ENCODE assay signal across 15 cellular contexts in the genomic region with DNA sequence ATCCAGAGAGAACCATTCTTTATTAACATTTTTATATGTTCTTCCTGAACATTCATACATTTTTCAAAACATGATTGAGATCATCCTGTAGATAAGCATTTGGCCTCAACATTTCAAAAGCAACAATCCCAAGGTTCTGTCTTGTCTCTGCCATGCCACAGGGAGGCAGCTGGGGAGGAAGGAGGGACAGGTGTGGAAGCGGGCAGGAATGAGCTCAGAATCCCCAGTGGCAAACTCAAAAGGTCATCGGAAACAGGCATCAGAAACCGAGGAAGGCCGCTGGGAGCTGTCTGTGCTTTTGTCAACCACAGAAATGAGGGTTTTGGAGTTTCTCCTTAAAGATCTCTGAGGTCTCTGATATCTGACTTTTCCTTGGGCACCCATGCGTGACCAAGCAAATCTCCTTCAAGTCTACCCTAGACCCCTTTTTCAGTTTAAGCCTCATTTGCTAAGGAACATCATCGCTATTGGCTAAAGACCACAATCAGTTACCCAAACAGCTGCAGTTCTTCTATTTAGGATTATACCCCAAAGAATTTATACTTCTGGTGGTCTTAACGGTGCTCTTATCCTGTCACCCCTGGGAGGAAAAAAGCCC. TPM values are rescaled to one million over a fixed set of nuclear protein-coding genes. Genes with fewer than 3 reads are reported as not detected.
DNase-seq lines count a peak whose midpoint lies in the region; ATAC-seq and TF ChIP-seq lines count a peak whose summit lies in the region.
"Had no signal": no experiment of that assay in that cellular context is flagged by ENCODE, and none has a peak within 500 bp of the region (broad histone marks: within the 10 kb centered on the region; RNA-seq: fewer than 3 reads in every experiment).

No MANE protein-coding gene starts in this region.

- no peaks in the 10 kb centered on the region for H3K36me3 Mint-ChIP-seq in activated CD4-positive, alpha-beta T cell treated with anti-CD3 and anti-CD28 coated beads, Interleukin-2, amount 10 ng/mL, durations not matched to agents 24 days and 14 days (ENCODE audit: low read depth)
- no peaks in the 10 kb centered on the region for H3K36me3 Mint-ChIP-seq in activated CD4-positive, alpha-beta T cell treated with anti-CD3 and anti-CD28 coated beads for 36 hours (ENCODE audit: low read depth)
- H3K36me3 Mint-ChIP-seq in natural killer cell treated with Interleukin-12 subunit alpha and Interleukin-12 subunit beta and Interleukin-15 and Interleukin-18, amount 100 ng/mL, for 72 hours: peaks cover 6% of the 10 kb centered on the region

- H3K27ac ChIP-seq in body of pancreas (peak overlapping the region; percentile 75 to 91 (median 82)), spleen (peak overlapping the region in 2 of 8 donors; percentile 21 to 55), upper lobe of right lung (peak overlapping the region; percentile 78)

- peaks cover 20% of the 10 kb centered on the region for H3K4me1 Mint-ChIP-seq in activated CD4-positive, alpha-beta T cell treated with anti-CD3 and anti-CD28 coated beads, Interleukin-2, amount 10 ng/mL, durations not matched to agents 24 days and 14 days
- peaks cover 26% of the 10 kb centered on the region for H3K4me1 Mint-ChIP-seq in activated CD4-positive, alpha-beta T cell treated with anti-CD3 and anti-CD28 coated beads for 36 hours
- H3K4me1 Mint-ChIP-seq in natural killer cell treated with Interleukin-12 subunit alpha and Interleukin-12 subunit beta and Interleukin-15 and Interleukin-18, amount 100 ng/mL, for 72 hours (ENCODE audit: low read depth in 2 of 2): peaks cover 9 to 32% of the 10 kb centered on the region in 2 donors

- H3K27ac Mint-ChIP-seq in activated CD4-positive, alpha-beta T cell treated with anti-CD3 and anti-CD28 coated beads, Interleukin-2, amount 10 ng/mL, durations not matched to agents 24 days and 14 days: peak overlapping the region; percentile 28
- H3K27ac Mint-ChIP-seq in activated CD4-positive, alpha-beta T cell treated with anti-CD3 and anti-CD28 coated beads for 36 hours: no peak overlapping the region
- peak overlapping the region in 1 of 2 donors; percentile 61 for H3K27ac Mint-ChIP-seq in natural killer cell treated with Interleukin-12 subunit alpha and Interleukin-12 subunit beta and Interleukin-15 and Interleukin-18, amount 100 ng/mL, for 72 hours

- intact Hi-C loops in activated CD4-positive, alpha-beta T cell treated with anti-CD3 and anti-CD28 coated beads, Interleukin-2, amount 10 ng/mL, durations not matched to agents 24 days and 14 days (cut with micrococcal nuclease): no loop called here
- intact Hi-C loops in activated CD4-positive, alpha-beta T cell treated with anti-CD3 and anti-CD28 coated beads for 36 hours (cut with DNase I, micrococcal nuclease): no loop called here
- intact Hi-C loops in body of pancreas (cut with DNase I): loop anchor here (10.0 kb wide), 1 partner anchor 47 kb away; no protein-coding TSS in a partner anchor
- intact Hi-C loops in spleen (cut with DNase I; ENCODE audit: low total_unique reads): no loop called here
- intact Hi-C loops in upper lobe of right lung (cut with DNase I): no loop called here

- H3K27me3 Mint-ChIP-seq in activated CD4-positive, alpha-beta T cell treated with anti-CD3 and anti-CD28 coated beads, Interleukin-2, amount 10 ng/mL, durations not matched to agents 24 days and 14 days: no peaks in the 10 kb centered on the region
- H3K27me3 Mint-ChIP-seq in activated CD4-positive, alpha-beta T cell treated with anti-CD3 and anti-CD28 coated beads for 36 hours: no peaks in the 10 kb centered on the region
- H3K27me3 Mint-ChIP-seq in natural killer cell treated with Interleukin-12 subunit alpha and Interleukin-12 subunit beta and Interleukin-15 and Interleukin-18, amount 100 ng/mL, for 72 hours: no peaks in the 10 kb centered on the region

- no peaks in the 10 kb centered on the region for H3K27me3 ChIP-seq in body of pancreas
- H3K27me3 ChIP-seq in spleen (replicated peaks in 1 of 7): no peaks in the 10 kb centered on the region
- H3K27me3 ChIP-seq in upper lobe of right lung: no peaks in the 10 kb centered on the region

- no peak overlapping the region for H3K4me3 Mint-ChIP-seq in activated CD4-positive, alpha-beta T cell treated with anti-CD3 and anti-CD28 coated beads, Interleukin-2, amount 10 ng/mL, durations not matched to agents 24 days and 14 days
- H3K4me3 Mint-ChIP-seq in activated CD4-positive, alpha-beta T cell treated with anti-CD3 and anti-CD28 coated beads for 36 hours: no peak overlapping the region
- no peak overlapping the region for H3K4me3 Mint-ChIP-seq in natural killer cell treated with Interleukin-12 subunit alpha and Interleukin-12 subunit beta and Interleukin-15 and Interleukin-18, amount 100 ng/mL, for 72 hours
- H3K4me3 Mint-ChIP-seq: CD14-positive monocyte had no signal

- CTCF ChIA-PET in activated CD4-positive, alpha-beta T cell treated with anti-CD3 and anti-CD28 coated beads for 36 hours (lab: Charles Lee): interaction anchor here (0.7 to 7.6 kb wide), 9 partner anchors 10 to 123 kb away, joined by 3 to 198 read pairs (median 4); no protein-coding TSS in a partner anchor

- POLR2A ChIA-PET in activated CD4-positive, alpha-beta T cell treated with anti-CD3 and anti-CD28 coated beads for 36 hours (lab: Charles Lee): interaction anchor here (1.7 kb wide), 1 partner anchor 39 kb away, joined by 4 read pairs; no protein-coding TSS in a partner anchor

- WGBS in body of pancreas, 2 donors: 91 to 93% methylated on average over 7 of the region's 7 CpGs
- 85 to 97% (median 90%) methylated on average over 7 of the region's 7 CpGs for WGBS in spleen, 5 donors

- H3K36me3 ChIP-seq in body of pancreas (replicated peaks in 1 of 2; ENCODE audit: insufficient read depth in 1 of 2, low read depth in 2 of 2) (no peaks in the 10 kb centered on the region), spleen (no peaks in the 10 kb centered on the region), upper lobe of right lung (no peaks in the 10 kb centered on the region)
- H3K36me3 ChIP-seq: HAP-1 had no signal

- DNase-seq in activated CD4-positive, alpha-beta T cell treated with anti-CD3 and anti-CD28 coated beads, Interleukin-2, amount 10 ng/mL, durations not matched to agents 24 days and 14 days: no peak
- no peak for DNase-seq in activated CD4-positive, alpha-beta T cell treated with anti-CD3 and anti-CD28 coated beads for 36 hours
- DNase-seq in body of pancreas: no peak
- DNase-seq in spleen: peak; percentile 17
- DNase-seq in upper lobe of right lung: no peak
- DNase-seq in NCI-H748 treated with DMSO at 0.1 percent for 48 hours (lab: John Stamatoyannopoulos, UW): no peak
- no peak for DNase-seq in natural killer cell treated with Interleukin-12 subunit alpha and Interleukin-12 subunit beta and Interleukin-15 and Interleukin-18, amount 100 ng/mL, for 72 hours (ENCODE audit: low spot score)
- DNase-seq: COR-L47, DMS53, IMR-90, NCI-H1436 treated with DMSO at 0.1 percent for 48 hours, NCI-H510A treated with DMSO at 0.1 percent for 48 hours had no signal

- H3K4me1 ChIP-seq in body of pancreas: peaks cover 66% of the 10 kb centered on the region
- peaks cover 5 to 43% (median 17%) of the 10 kb centered on the region in 6 donors for H3K4me1 ChIP-seq in spleen
- H3K4me1 ChIP-seq in upper lobe of right lung: peaks cover 21% of the 10 kb centered on the region
- H3K4me1 ChIP-seq: HAP-1 had no signal

- H3K9me3 Mint-ChIP-seq in activated CD4-positive, alpha-beta T cell treated with anti-CD3 and anti-CD28 coated beads, Interleukin-2, amount 10 ng/mL, durations not matched to agents 24 days and 14 days: no peaks in the 10 kb centered on the region
- no peaks in the 10 kb centered on the region for H3K9me3 Mint-ChIP-seq in activated CD4-positive, alpha-beta T cell treated with anti-CD3 and anti-CD28 coated beads for 36 hours (ENCODE audit: low read depth)
- no peaks in the 10 kb centered on the region for H3K9me3 Mint-ChIP-seq in natural killer cell treated with Interleukin-12 subunit alpha and Interleukin-12 subunit beta and Interleukin-15 and Interleukin-18, amount 100 ng/mL, for 72 hours

- ATAC-seq in activated CD4-positive, alpha-beta T cell treated with anti-CD3 and anti-CD28 coated beads for 36 hours: no peak
- no peak for ATAC-seq in body of pancreas
- no peak for ATAC-seq in upper lobe of right lung
- no peak for ATAC-seq in GM21526 (IDR thresholded peaks at IDR 0.05; ENCODE audit: low FRiP score, unreplicated experiment)
- ATAC-seq in natural killer cell treated with Interleukin-12 subunit alpha and Interleukin-12 subunit beta and Interleukin-15 and Interleukin-18, amount 100 ng/mL, for 72 hours: no peak

- no peak for TF ChIP-seq CTCF in body of pancreas (IDR thresholded peaks at IDR 0.05)
- no peak for TF ChIP-seq CTCF in spleen (IDR thresholded peaks at IDR 0.05 in 8 of 11, conservative IDR thresholded peaks at IDR 0.05 in 3 of 11)
- TF ChIP-seq CTCF in upper lobe of right lung (IDR thresholded peaks at IDR 0.05): no peak

- H3K9me3 ChIP-seq in body of pancreas: no peaks in the 10 kb centered on the region
- H3K9me3 ChIP-seq in spleen: no peaks in the 10 kb centered on the region
- H3K9me3 ChIP-seq in upper lobe of right lung: no peaks in the 10 kb centered on the region
- H3K9me3 ChIP-seq: HAP-1 had no signal

- no peak overlapping the region for H3K4me3 ChIP-seq in body of pancreas
- no peak overlapping the region for H3K4me3 ChIP-seq in spleen
- H3K4me3 ChIP-seq in upper lobe of right lung: no peak overlapping the region
- H3K4me3 ChIP-seq: HAP-1 had no signal

- TF ChIP-seq POLR2A in body of pancreas (IDR thresholded peaks at IDR 0.05): no peak
- TF ChIP-seq POLR2A in spleen (IDR thresholded peaks at IDR 0.05): no peak

RNA-seq across cellular contexts. Expression of a gene that starts 34.0 kb away (rescaled TPM):
- 193 and 196 TPM in 2 replicates for total RNA-seq in activated CD4-positive, alpha-beta T cell treated with anti-CD3 and anti-CD28 coated beads, Interleukin-2, amount 10 ng/mL, durations not matched to agents 24 days and 14 days
- total RNA-seq in activated CD4-positive, alpha-beta T cell treated with anti-CD3 and anti-CD28 coated beads for 36 hours: 100 to 1,000 TPM; 223 to 239 TPM
- total RNA-seq in body of pancreas (10 to 100 TPM; 21.5 to 35.9 TPM), spleen (100 to 1,000 TPM; 121 to 168 (median 131) TPM), upper lobe of right lung (37.6 TPM)
- 10 to 100 TPM; 32.2 to 39.5 (median 35.8) TPM for polyA plus RNA-seq in spleen
- total RNA-seq in natural killer cell treated with Interleukin-12 subunit alpha and Interleukin-12 subunit beta and Interleukin-15 and Interleukin-18, amount 100 ng/mL, for 72 hours: 100 to 1,000 TPM; 178 to 260 TPM
